Comparison of ENCODE assay signal across 1 cellular context in genomic region chr22:41946360-41947180, GRCh38.
TF ChIP-seq lines count a peak whose summit lies in the region.

Gene CENPM (minus strand): TSS chr22:41947152. CDS start chr22:41947076, 76 bp downstream.

TF ChIP-seq in K562, 482 proteins besides CTCF, POLR2A, EP300 and RAD21 (continued from another document and continues in another):
- peak; percentile 24; the same call in 1 of the 2 replicates for TF ChIP-seq ARID4B (CRISPR knock-in tag; IDR thresholded peaks at IDR 0.05)
- peak; percentile 94 for TF ChIP-seq L3MBTL2 (IDR thresholded peaks at IDR 0.05)
- peak; percentile 96 for TF ChIP-seq BHLHE40 (IDR thresholded peaks at IDR 0.05; ENCODE audit: low read length)
- peak; percentile 51 for TF ChIP-seq TAF1 (IDR thresholded peaks at IDR 0.05; ENCODE audit: control insufficient read depth, extremely low read depth, insufficient read depth, low read length, severe bottlenecking)
- no peak for TF ChIP-seq ATF1 (CRISPR knock-in tag; IDR thresholded peaks at IDR 0.05)
- TF ChIP-seq ATF1 (tag; IDR thresholded peaks at IDR 0.05) = peak; percentile 71
- no peak for TF ChIP-seq GTF2E2 (tag; IDR thresholded peaks at IDR 0.05)
- 0 out of 4 replicates have a peak, but pooled peaks of 1 of the 2 experiments have one; percentile 18 for TF ChIP-seq FOXA3 (CRISPR knock-in tag; conservative IDR thresholded peaks at IDR 0.05 in 1 of 2, IDR thresholded peaks at IDR 0.05 in 1 of 2)
- no peak for TF ChIP-seq PRDM10 (IDR thresholded peaks at IDR 0.05; ENCODE audit: partially characterized antibody)
- peak; percentile 39 for TF ChIP-seq PCBP1 (IDR thresholded peaks at IDR 0.05; ENCODE audit: low read depth, low read length, poor library complexity, severe bottlenecking)
- peak; percentile 55; the same call in 1 of the 2 replicates for TF ChIP-seq E2F3 (CRISPR knock-in tag; IDR thresholded peaks at IDR 0.05)
- peak; percentile 63 for TF ChIP-seq RBBP5 (IDR thresholded peaks at IDR 0.05; ENCODE audit: borderline replicate concordance, insufficient read depth, low read length, poor library complexity, severe bottlenecking)
- TF ChIP-seq ZBTB7A (IDR thresholded peaks at IDR 0.05; ENCODE audit: borderline replicate concordance, control insufficient read depth, low read depth, low read length) = peak; percentile 69
- no peak for TF ChIP-seq RCOR1 (IDR thresholded peaks at IDR 0.05; ENCODE audit: borderline replicate concordance in 1 of 2, low read depth in 2 of 2, low read length in 2 of 2)
- TF ChIP-seq POLR2H (tag; IDR thresholded peaks at IDR 0.05; ENCODE audit: low read depth) = peak; percentile 73
- TF ChIP-seq, protein P1, sequence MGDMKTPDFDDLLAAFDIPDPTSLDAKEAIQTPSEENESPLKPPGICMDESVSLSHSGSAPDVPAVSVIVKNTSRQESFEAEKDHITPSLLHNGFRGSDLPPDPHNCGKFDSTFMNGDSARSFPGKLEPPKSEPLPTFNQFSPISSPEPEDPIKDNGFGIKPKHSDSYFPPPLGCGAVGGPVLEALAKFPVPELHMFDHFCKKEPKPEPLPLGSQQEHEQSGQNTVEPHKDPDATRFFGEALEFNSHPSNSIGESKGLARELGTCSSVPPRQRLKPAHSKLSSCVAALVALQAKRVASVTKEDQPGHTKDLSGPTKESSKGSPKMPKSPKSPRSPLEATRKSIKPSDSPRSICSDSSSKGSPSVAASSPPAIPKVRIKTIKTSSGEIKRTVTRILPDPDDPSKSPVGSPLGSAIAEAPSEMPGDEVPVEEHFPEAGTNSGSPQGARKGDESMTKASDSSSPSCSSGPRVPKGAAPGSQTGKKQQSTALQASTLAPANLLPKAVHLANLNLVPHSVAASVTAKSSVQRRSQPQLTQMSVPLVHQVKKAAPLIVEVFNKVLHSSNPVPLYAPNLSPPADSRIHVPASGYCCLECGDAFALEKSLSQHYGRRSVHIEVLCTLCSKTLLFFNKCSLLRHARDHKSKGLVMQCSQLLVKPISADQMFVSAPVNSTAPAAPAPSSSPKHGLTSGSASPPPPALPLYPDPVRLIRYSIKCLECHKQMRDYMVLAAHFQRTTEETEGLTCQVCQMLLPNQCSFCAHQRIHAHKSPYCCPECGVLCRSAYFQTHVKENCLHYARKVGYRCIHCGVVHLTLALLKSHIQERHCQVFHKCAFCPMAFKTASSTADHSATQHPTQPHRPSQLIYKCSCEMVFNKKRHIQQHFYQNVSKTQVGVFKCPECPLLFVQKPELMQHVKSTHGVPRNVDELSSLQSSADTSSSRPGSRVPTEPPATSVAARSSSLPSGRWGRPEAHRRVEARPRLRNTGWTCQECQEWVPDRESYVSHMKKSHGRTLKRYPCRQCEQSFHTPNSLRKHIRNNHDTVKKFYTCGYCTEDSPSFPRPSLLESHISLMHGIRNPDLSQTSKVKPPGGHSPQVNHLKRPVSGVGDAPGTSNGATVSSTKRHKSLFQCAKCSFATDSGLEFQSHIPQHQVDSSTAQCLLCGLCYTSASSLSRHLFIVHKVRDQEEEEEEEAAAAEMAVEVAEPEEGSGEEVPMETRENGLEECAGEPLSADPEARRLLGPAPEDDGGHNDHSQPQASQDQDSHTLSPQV (IDR thresholded peaks at IDR 0.05) = 0 out of 2 replicates have a peak, but pooled peaks have one; percentile 22
- TF ChIP-seq RBM25 (IDR thresholded peaks at IDR 0.05; ENCODE audit: low read depth, low read length, severe bottlenecking) = peak; percentile 94
- TF ChIP-seq, protein P2, sequence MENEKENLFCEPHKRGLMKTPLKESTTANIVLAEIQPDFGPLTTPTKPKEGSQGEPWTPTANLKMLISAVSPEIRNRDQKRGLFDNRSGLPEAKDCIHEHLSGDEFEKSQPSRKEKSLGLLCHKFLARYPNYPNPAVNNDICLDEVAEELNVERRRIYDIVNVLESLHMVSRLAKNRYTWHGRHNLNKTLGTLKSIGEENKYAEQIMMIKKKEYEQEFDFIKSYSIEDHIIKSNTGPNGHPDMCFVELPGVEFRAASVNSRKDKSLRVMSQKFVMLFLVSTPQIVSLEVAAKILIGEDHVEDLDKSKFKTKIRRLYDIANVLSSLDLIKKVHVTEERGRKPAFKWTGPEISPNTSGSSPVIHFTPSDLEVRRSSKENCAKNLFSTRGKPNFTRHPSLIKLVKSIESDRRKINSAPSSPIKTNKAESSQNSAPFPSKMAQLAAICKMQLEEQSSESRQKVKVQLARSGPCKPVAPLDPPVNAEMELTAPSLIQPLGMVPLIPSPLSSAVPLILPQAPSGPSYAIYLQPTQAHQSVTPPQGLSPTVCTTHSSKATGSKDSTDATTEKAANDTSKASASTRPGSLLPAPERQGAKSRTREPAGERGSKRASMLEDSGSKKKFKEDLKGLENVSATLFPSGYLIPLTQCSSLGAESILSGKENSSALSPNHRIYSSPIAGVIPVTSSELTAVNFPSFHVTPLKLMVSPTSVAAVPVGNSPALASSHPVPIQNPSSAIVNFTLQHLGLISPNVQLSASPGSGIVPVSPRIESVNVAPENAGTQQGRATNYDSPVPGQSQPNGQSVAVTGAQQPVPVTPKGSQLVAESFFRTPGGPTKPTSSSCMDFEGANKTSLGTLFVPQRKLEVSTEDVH (IDR thresholded peaks at IDR 0.05; ENCODE audit: low read depth, partially characterized antibody) = peak; percentile 99
- peak; percentile 91 for TF ChIP-seq POLR2G (IDR thresholded peaks at IDR 0.05; ENCODE audit: low read depth, low read length)
- TF ChIP-seq PHF8 (IDR thresholded peaks at IDR 0.05; ENCODE audit: borderline replicate concordance, low read length) = peak; percentile 78; the same call in 1 of the 2 replicates
- peak; percentile 89 for TF ChIP-seq RBFOX2 (IDR thresholded peaks at IDR 0.05; ENCODE audit: low read depth, low read length)
- peak; percentile 72 for TF ChIP-seq ZFX (CRISPR knock-in tag; IDR thresholded peaks at IDR 0.05)
- TF ChIP-seq, protein P3, sequence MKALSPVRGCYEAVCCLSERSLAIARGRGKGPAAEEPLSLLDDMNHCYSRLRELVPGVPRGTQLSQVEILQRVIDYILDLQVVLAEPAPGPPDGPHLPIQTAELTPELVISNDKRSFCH (CRISPR knock-in tag; IDR thresholded peaks at IDR 0.05) = no peak
- TF ChIP-seq, protein P3 (tag; IDR thresholded peaks at IDR 0.05) = 0 out of 2 replicates have a peak, but pooled peaks have one; percentile 40
- TF ChIP-seq, protein P4, sequence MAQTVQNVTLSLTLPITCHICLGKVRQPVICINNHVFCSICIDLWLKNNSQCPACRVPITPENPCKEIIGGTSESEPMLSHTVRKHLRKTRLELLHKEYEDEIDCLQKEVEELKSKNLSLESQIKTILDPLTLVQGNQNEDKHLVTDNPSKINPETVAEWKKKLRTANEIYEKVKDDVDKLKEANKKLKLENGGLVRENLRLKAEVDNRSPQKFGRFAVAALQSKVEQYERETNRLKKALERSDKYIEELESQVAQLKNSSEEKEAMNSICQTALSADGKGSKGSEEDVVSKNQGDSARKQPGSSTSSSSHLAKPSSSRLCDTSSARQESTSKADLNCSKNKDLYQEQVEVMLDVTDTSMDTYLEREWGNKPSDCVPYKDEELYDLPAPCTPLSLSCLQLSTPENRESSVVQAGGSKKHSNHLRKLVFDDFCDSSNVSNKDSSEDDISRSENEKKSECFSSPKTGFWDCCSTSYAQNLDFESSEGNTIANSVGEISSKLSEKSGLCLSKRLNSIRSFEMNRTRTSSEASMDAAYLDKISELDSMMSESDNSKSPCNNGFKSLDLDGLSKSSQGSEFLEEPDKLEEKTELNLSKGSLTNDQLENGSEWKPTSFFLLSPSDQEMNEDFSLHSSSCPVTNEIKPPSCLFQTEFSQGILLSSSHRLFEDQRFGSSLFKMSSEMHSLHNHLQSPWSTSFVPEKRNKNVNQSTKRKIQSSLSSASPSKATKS (CRISPR knock-in tag; IDR thresholded peaks at IDR 0.05) = no peak
- peak; percentile 63 for TF ChIP-seq HDAC2 (IDR thresholded peaks at IDR 0.05)
- TF ChIP-seq EWSR1 (IDR thresholded peaks at IDR 0.05; ENCODE audit: borderline replicate concordance, low read depth, partially characterized antibody) = no peak
- TF ChIP-seq, protein P5, sequence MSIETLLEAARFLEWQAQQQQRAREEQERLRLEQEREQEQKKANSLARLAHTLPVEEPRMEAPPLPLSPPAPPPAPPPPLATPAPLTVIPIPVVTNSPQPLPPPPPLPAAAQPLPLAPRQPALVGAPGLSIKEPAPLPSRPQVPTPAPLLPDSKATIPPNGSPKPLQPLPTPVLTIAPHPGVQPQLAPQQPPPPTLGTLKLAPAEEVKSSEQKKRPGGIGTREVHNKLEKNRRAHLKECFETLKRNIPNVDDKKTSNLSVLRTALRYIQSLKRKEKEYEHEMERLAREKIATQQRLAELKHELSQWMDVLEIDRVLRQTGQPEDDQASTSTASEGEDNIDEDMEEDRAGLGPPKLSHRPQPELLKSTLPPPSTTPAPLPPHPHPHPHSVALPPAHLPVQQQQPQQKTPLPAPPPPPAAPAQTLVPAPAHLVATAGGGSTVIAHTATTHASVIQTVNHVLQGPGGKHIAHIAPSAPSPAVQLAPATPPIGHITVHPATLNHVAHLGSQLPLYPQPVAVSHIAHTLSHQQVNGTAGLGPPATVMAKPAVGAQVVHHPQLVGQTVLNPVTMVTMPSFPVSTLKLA (conservative IDR thresholded peaks at IDR 0.05) = peak; percentile 93 to 96
- TF ChIP-seq SOX6 (IDR thresholded peaks at IDR 0.05) = peak; percentile 28; the same call in 1 of the 2 replicates
- peak; percentile 97 for TF ChIP-seq FOS (IDR thresholded peaks at IDR 0.05; ENCODE audit: extremely low read depth, insufficient read length)
- 0 out of 2 replicates have a peak, but pooled peaks have one; percentile 47 for TF ChIP-seq NR1H2 (CRISPR knock-in tag; IDR thresholded peaks at IDR 0.05)
- peak; percentile 76 for TF ChIP-seq FOXM1 (IDR thresholded peaks at IDR 0.05; ENCODE audit: low read depth)
- 0 out of 2 replicates have a peak, but pooled peaks have one; percentile 47 for TF ChIP-seq FOXM1 (CRISPR knock-in tag; IDR thresholded peaks at IDR 0.05; ENCODE audit: low read depth)
- TF ChIP-seq KDM5B (IDR thresholded peaks at IDR 0.05; ENCODE audit: insufficient replicate concordance, low read depth, low read length) = peak; percentile 37
- TF ChIP-seq TBL1XR1 (IDR thresholded peaks at IDR 0.05; ENCODE audit: low read length in 2 of 2) = no peak
- TF ChIP-seq, protein P6, sequence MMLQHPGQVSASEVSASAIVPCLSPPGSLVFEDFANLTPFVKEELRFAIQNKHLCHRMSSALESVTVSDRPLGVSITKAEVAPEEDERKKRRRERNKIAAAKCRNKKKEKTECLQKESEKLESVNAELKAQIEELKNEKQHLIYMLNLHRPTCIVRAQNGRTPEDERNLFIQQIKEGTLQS (IDR thresholded peaks at IDR 0.05) = no peak
- TF ChIP-seq, protein P6 (CRISPR knock-in tag; conservative IDR thresholded peaks at IDR 0.05) = no peak
- TF ChIP-seq CHD2 (IDR thresholded peaks at IDR 0.05; ENCODE audit: low read depth, low read length) = peak; percentile 80
